19 cellular contexts compared by ENCODE assay signal in genomic region chr1:22037520-22037919, GRCh38. TPM values are rescaled to one million over a fixed set of nuclear protein-coding genes. Genes with fewer than 3 reads are reported as not detected.
DNase-seq lines count a peak whose midpoint lies in the region; ATAC-seq, FAIRE-seq and TF ChIP-seq lines count a peak whose summit lies in the region.
"Had no signal": no experiment of that assay in that cellular context is flagged by ENCODE, and none has a peak within 500 bp of the region (broad histone marks: within the 10 kb centered on the region; RNA-seq: fewer than 3 reads in every experiment).

No MANE protein-coding gene starts in this region.

- no peaks in the 10 kb centered on the region for H3K27me3 Mint-ChIP-seq in T-helper 2 cell treated with Interferon-gamma antibody and Interleukin-4, amounts not matched to agents 5 μg/mL and 100 μg/mL, for 36 hours (ENCODE audit: low read depth)
- H3K27me3 Mint-ChIP-seq: stimulated activated naive CD8-positive, alpha-beta T cell treated with anti-CD3 and anti-CD28 coated beads, Interleukin-15, Interleukin-2, amounts not matched to agents 100 ng/mL and 50 ng/mL, for 24 hours had no signal

- in situ Hi-C loops in ACHN (cut with HindIII; ENCODE audit: low pct_ligation_motif_present, low pct_unique_long_range_greater_than_20kb, low sequenced_read_pairs) = no loop called here

- no peaks in the 10 kb centered on the region for H3K9me2 ChIP-seq in OCI-LY1 (ENCODE audit: low read depth, low read length)
- no peaks in the 10 kb centered on the region for H3K9me2 ChIP-seq in SK-N-SH

- no peak overlapping the region for H2AK5ac ChIP-seq in H1 (ENCODE audit: low read depth, low read length)

- H4K5ac ChIP-seq in H1 (ENCODE audit: insufficient read length, low read depth, low read length) = no peak overlapping the region

- no peaks in the 10 kb centered on the region for H4K20me1 ChIP-seq in OCI-LY1 (ENCODE audit: insufficient read depth, low read length)
- no peaks in the 10 kb centered on the region for H4K20me1 ChIP-seq in H1 (replicated peaks in 1 of 2; ENCODE audit: control insufficient read depth in 1 of 2, insufficient read depth in 2 of 2, low read length in 2 of 2)
- no peaks in the 10 kb centered on the region for H4K20me1 ChIP-seq in SK-N-SH (ENCODE audit: insufficient read depth)

- peaks cover 28% of the 10 kb centered on the region for H3K4me1 Mint-ChIP-seq in T-helper 2 cell treated with Interferon-gamma antibody and Interleukin-4, amounts not matched to agents 5 μg/mL and 100 μg/mL, for 36 hours (ENCODE audit: low read depth)

- no peak overlapping the region for H3K14ac ChIP-seq in H1 (ENCODE audit: insufficient read length)

- H3K27ac Mint-ChIP-seq in T-helper 2 cell treated with Interferon-gamma antibody and Interleukin-4, amounts not matched to agents 5 μg/mL and 100 μg/mL, for 36 hours = peak overlapping the region; percentile 55

- H3K79me1 ChIP-seq in H1 (ENCODE audit: low read depth, low read length) = no peaks in the 10 kb centered on the region

- H3K9me3 ChIP-seq in OCI-LY1 (ENCODE audit: low read length) (no peaks in the 10 kb centered on the region), H1 (ENCODE audit: insufficient read depth in 2 of 2, low read depth in 1 of 2, low read length in 1 of 2) (no peaks in the 10 kb centered on the region), skeletal muscle tissue (ENCODE audit: control insufficient read depth in 3 of 3, low read length in 3 of 3) (no peaks in the 10 kb centered on the region), SK-N-SH (no peaks in the 10 kb centered on the region)

- no peaks in the 10 kb centered on the region for H3K23me2 ChIP-seq in H1 (ENCODE audit: low read depth, low read length)

- FAIRE-seq in H1 (lab: Jason Lieb, UNC) = no peak
- FAIRE-seq: A204.1, endothelial cell of umbilical vein had no signal

- no peak overlapping the region for H2BK5ac ChIP-seq in H1 (ENCODE audit: low read depth, low read length)

- H3K79me2 ChIP-seq in OCI-LY1 (ENCODE audit: insufficient read depth, low read length) (no peaks in the 10 kb centered on the region), H1 (ENCODE audit: control insufficient read depth in 1 of 2, insufficient read depth in 2 of 2, low read length in 2 of 2) (no peaks in the 10 kb centered on the region), SK-N-SH (ENCODE audit: insufficient read depth) (no peaks in the 10 kb centered on the region)

- no peak for DNase-seq in T-helper 2 cell treated with Interferon-gamma antibody and Interleukin-4, amounts not matched to agents 5 μg/mL and 100 μg/mL, for 36 hours (ENCODE audit: low spot score)
- DNase-seq in T-helper 2 cell (no peak), H1 (ENCODE audit: low read depth in 1 of 2, low spot score in 2 of 2) (no peak), ACHN (no peak), SK-N-SH (no peak)
- DNase-seq: Calu3, kidney glomerular epithelial cell, NCI-H2029 treated with DMSO at 0.1 percent for 48 hours, SHP77 had no signal

- ATAC-seq in HG02885 (IDR thresholded peaks at IDR 0.05; ENCODE audit: poor library complexity, unreplicated experiment) = no peak

- TF ChIP-seq CTCF in OCI-LY1 (IDR thresholded peaks at IDR 0.05; ENCODE audit: low read length) (no peak), H1 (IDR thresholded peaks at IDR 0.05; ENCODE audit: control extremely low read depth in 1 of 3, insufficient read depth in 1 of 3, low read depth in 1 of 3, low read length in 3 of 3) (no peak), SK-N-SH (IDR thresholded peaks at IDR 0.05) (no peak)

- H3K36me3 ChIP-seq in OCI-LY1 (ENCODE audit: insufficient read depth, low read length) (no peaks in the 10 kb centered on the region), H1 (ENCODE audit: control insufficient read depth in 2 of 4, insufficient read depth in 4 of 4, low read length in 3 of 4) (no peaks in the 10 kb centered on the region), skeletal muscle tissue (ENCODE audit: control insufficient read depth in 3 of 3, insufficient read depth in 3 of 3, low read length in 3 of 3) (no peaks in the 10 kb centered on the region), SK-N-SH (replicated peaks in 1 of 2; ENCODE audit: control insufficient read depth in 1 of 2, insufficient read depth in 2 of 2, low read length in 1 of 2) (no peaks in the 10 kb centered on the region)

- H3K27me3 ChIP-seq in OCI-LY1 (ENCODE audit: insufficient read depth, low read length) (no peaks in the 10 kb centered on the region), H1 (replicated peaks in 1 of 4; ENCODE audit: control insufficient read depth in 3 of 4, extremely low read depth in 1 of 4, insufficient read depth in 3 of 4, low read length in 3 of 4) (no peaks in the 10 kb centered on the region), skeletal muscle tissue (ENCODE audit: control insufficient read depth in 3 of 3, insufficient read depth in 3 of 3, low read length in 3 of 3) (no peaks in the 10 kb centered on the region), SK-N-SH (ENCODE audit: insufficient read depth) (no peaks in the 10 kb centered on the region)

- H2BK120ac ChIP-seq in H1 (replicated peaks; ENCODE audit: low read depth, low read length) = no peak overlapping the region

- H2AFZ ChIP-seq in OCI-LY1 (ENCODE audit: low read length) (peak overlapping the region; percentile 94), H1 (ENCODE audit: low read length) (no peak overlapping the region), SK-N-SH (ENCODE audit: low read depth) (no peak overlapping the region)

- H3K27ac ChIP-seq in OCI-LY1 (ENCODE audit: low read depth, low read length, poor library complexity, severe bottlenecking) (peak overlapping the region; percentile 46), H1 (ENCODE audit: low read depth, low read length) (no peak overlapping the region), skeletal muscle tissue (ENCODE audit: low read depth, low read length) (peak overlapping the region; percentile 86), SK-N-SH (ENCODE audit: low read depth in 2 of 2, low read length in 1 of 2) (no peak overlapping the region)

- TF ChIP-seq EP300 in H1 (IDR thresholded peaks at IDR 0.05; ENCODE audit: borderline replicate concordance in 1 of 2, low read depth in 2 of 2, low read length in 2 of 2) (no peak), SK-N-SH (IDR thresholded peaks at IDR 0.05; ENCODE audit: borderline replicate concordance in 1 of 2, low read depth in 1 of 2, low read length in 1 of 2) (no peak)

- H3K4ac ChIP-seq in H1 (replicated peaks; ENCODE audit: insufficient read length, low read depth, low read length) = no peak overlapping the region

- H4K91ac ChIP-seq in H1 (replicated peaks; ENCODE audit: insufficient read length, low read length) = no peak overlapping the region

- no peak overlapping the region for H2BK15ac ChIP-seq in H1 (ENCODE audit: low read length)

- H2BK20ac ChIP-seq in H1 (ENCODE audit: low read length) = no peak overlapping the region

- H3K4me1 ChIP-seq in OCI-LY1 (ENCODE audit: insufficient read depth, low read length, severe bottlenecking) (peaks cover 27% of the 10 kb centered on the region), H1 (replicated peaks in 1 of 4; ENCODE audit: control insufficient read depth in 3 of 4, insufficient read depth in 4 of 4, low read length in 3 of 4) (peaks cover 3 to 9% (median 6%) of the 10 kb centered on the region in 4 experiments; a peak in 5 of 7 replicates), skeletal muscle tissue (ENCODE audit: control insufficient read depth in 3 of 3, insufficient read depth in 3 of 3, low read length in 3 of 3) (peaks cover 14 to 28% (median 22%) of the 10 kb centered on the region in 3 donors), SK-N-SH (ENCODE audit: control insufficient read depth in 1 of 2, insufficient read depth in 2 of 2, low read depth in 1 of 2, low read length in 1 of 2) (no peaks in the 10 kb centered on the region; a peak in 1 of 4 replicates)

- no peaks in the 10 kb centered on the region for H3K36me3 Mint-ChIP-seq in T-helper 2 cell treated with Interferon-gamma antibody and Interleukin-4, amounts not matched to agents 5 μg/mL and 100 μg/mL, for 36 hours (ENCODE audit: low read depth)

- no peak overlapping the region for H3K4me2 ChIP-seq in OCI-LY1 (ENCODE audit: low read length)
- H3K4me2 ChIP-seq in H1 (ENCODE audit: insufficient read depth in 1 of 2, low read depth in 2 of 2, low read length in 2 of 2) = peak overlapping the region; percentile 8 to 35; a peak in 2 of 4 replicates
- H3K4me2 ChIP-seq in SK-N-SH = no peak overlapping the region

- POLR2A ChIA-PET in H1 (lab: Charles Lee; ENCODE audit: partially characterized antibody) (interaction anchor here (0.9 to 4.5 kb wide), 3 partner anchors 9 to 13 kb away, joined by 3 to 26 read pairs (median 3); no protein-coding TSS in a partner anchor), SK-N-SH (lab: Yijun Ruan, JAX) (no interaction called here)

- H3K23ac ChIP-seq in H1 (ENCODE audit: insufficient read length) = no peak overlapping the region

- no peak overlapping the region for H3K4me3 Mint-ChIP-seq in T-helper 2 cell treated with Interferon-gamma antibody and Interleukin-4, amounts not matched to agents 5 μg/mL and 100 μg/mL, for 36 hours
- H3K4me3 Mint-ChIP-seq: stimulated activated naive CD8-positive, alpha-beta T cell treated with anti-CD3 and anti-CD28 coated beads, Interleukin-15, Interleukin-2, amounts not matched to agents 100 ng/mL and 50 ng/mL, for 24 hours had no signal

- no peak overlapping the region for H4K8ac ChIP-seq in H1 (ENCODE audit: extremely low read depth, insufficient read depth, low read length)

- no peaks in the 10 kb centered on the region for H3F3A ChIP-seq in OCI-LY1 (ENCODE audit: insufficient read depth, low read length)
- no peaks in the 10 kb centered on the region for H3F3A ChIP-seq in SK-N-SH (replicated peaks; ENCODE audit: insufficient read depth)

- H3K56ac ChIP-seq in H1 (replicated peaks; ENCODE audit: insufficient read length, low read depth, low read length) = no peak overlapping the region

- H3K4me3 ChIP-seq in OCI-LY1 (ENCODE audit: low read depth, low read length, poor library complexity, severe bottlenecking) = no peak overlapping the region
- no peak overlapping the region for H3K4me3 ChIP-seq in H1 (ENCODE audit: extremely low read depth in 1 of 4, insufficient read depth in 2 of 4, low read depth in 3 of 4, low read length in 4 of 4)
- H3K4me3 ChIP-seq in skeletal muscle tissue (ENCODE audit: low read length in 3 of 3) = peak overlapping the region in 1 of 3 donors; percentile 37
- no peak overlapping the region for H3K4me3 ChIP-seq in SK-N-SH (ENCODE audit: low read depth in 2 of 2, low read length in 1 of 2)

- no peaks in the 10 kb centered on the region for H3K9me3 Mint-ChIP-seq in T-helper 2 cell treated with Interferon-gamma antibody and Interleukin-4, amounts not matched to agents 5 μg/mL and 100 μg/mL, for 36 hours
- H3K9me3 Mint-ChIP-seq: stimulated activated naive CD8-positive, alpha-beta T cell treated with anti-CD3 and anti-CD28 coated beads, Interleukin-15, Interleukin-2, amounts not matched to agents 100 ng/mL and 50 ng/mL, for 24 hours had no signal

- H3K9ac ChIP-seq in OCI-LY1 (ENCODE audit: low read length) = no peak overlapping the region
- H3K9ac ChIP-seq in H1 (replicated peaks in 1 of 4; ENCODE audit: extremely low read depth in 1 of 4, low read depth in 3 of 4, low read length in 3 of 4) = no peak overlapping the region
- peak overlapping the region in 1 of 3 donors; percentile 12 for H3K9ac ChIP-seq in skeletal muscle tissue (ENCODE audit: low read depth in 1 of 3, low read length in 3 of 3)
- H3K9ac ChIP-seq in SK-N-SH = no peak overlapping the region

- H2BK12ac ChIP-seq in H1 (ENCODE audit: low read depth, low read length) = no peak overlapping the region

- TF ChIP-seq RAD21 in H1 (IDR thresholded peaks at IDR 0.05 in 1 of 2, conservative IDR thresholded peaks at IDR 0.05 in 1 of 2; ENCODE audit: low read depth in 2 of 2, low read length in 2 of 2) (no peak), SK-N-SH (IDR thresholded peaks at IDR 0.05; ENCODE audit: low read length) (no peak)

- no peak for TF ChIP-seq POLR2A in H1 (IDR thresholded peaks at IDR 0.05; ENCODE audit: control extremely low read depth in 1 of 2, low read depth in 2 of 2, low read length in 2 of 2)

- no peak overlapping the region for H3K18ac ChIP-seq in H1 (ENCODE audit: extremely low read depth, low read length)

- WGBS in H1 (ENCODE audit: extremely low coverage in 1 of 2, insufficient coverage in 1 of 2, insufficient read length in 1 of 2, insufficient replicate concordance in 2 of 2, low coverage in 1 of 2, low lambda C conversion rate in 2 of 2, missing lambda C conversion rate in 1 of 2), 2 experiments = 52% methylated on average over 7 of the region's 7 CpGs; no CpG with 5 or more reads in 1 of the 2 experiments
- WGBS in SK-N-SH (ENCODE audit: low lambda C conversion rate) = 90% methylated on average over 7 of the region's 7 CpGs

- CTCF ChIA-PET in H1 (lab: Charles Lee; ENCODE audit: partially characterized antibody) = interaction anchor here (0.6 to 1.2 kb wide), 4 partner anchors 10 to 462 kb away, joined by 3 to 4 read pairs (median 4); no protein-coding TSS in a partner anchor
- CTCF ChIA-PET in SK-N-SH (lab: Yijun Ruan, JAX) = interaction anchor here (1.0 to 2.2 kb wide), 2 partner anchors 10 to 30 kb away, joined by 3 to 6 read pairs; no protein-coding TSS in a partner anchor

RNA-seq across cellular contexts. Expression of gene CDC42, which starts 15.0 kb away (rescaled TPM):
- total RNA-seq in H1 (2021; fragmentation: NEBNext Ultra II Directional; extraction: Animal tissue kit (Norgen Biotek cat#: 25700)) = 179 and 182 TPM in 2 replicates
- polyA plus RNA-seq in H1 (2011; rRNA removed) (57.1 and 110 TPM in 2 replicates), SK-N-SH (2012; rRNA removed) (113 and 148 TPM in 2 replicates)
- polyA plus RNA-seq in H1 (2011; cell fraction: cytosol; rRNA removed) = 110 TPM
- polyA plus RNA-seq in H1 (2011; cell fraction: nucleus; rRNA removed) = 25.3 TPM
- polyA plus RNA-seq in H1 (2012, experiment 1 of 2) = 124 to 252 TPM (median 148 TPM) in 4 replicates
- 100 TPM for polyA plus RNA-seq in H1 (2012, experiment 2 of 2)
- 150 TPM for polyA plus RNA-seq in H1 (2013, experiment 1 of 2)
- polyA plus RNA-seq in H1 (2013, experiment 2 of 2) = 157 TPM
- polyA minus RNA-seq in H1 (2011; rRNA and poly(A)+ RNA removed) = 126 and 213 TPM in 2 replicates
- polyA minus RNA-seq in H1 (2011; cell fraction: cytosol; rRNA and poly(A)+ RNA removed) = 63.3 TPM
- 46.2 TPM for polyA minus RNA-seq in H1 (2011; cell fraction: nucleus; rRNA and poly(A)+ RNA removed)
- 71.5 TPM for total RNA-seq in skeletal muscle tissue
- polyA plus RNA-seq in SK-N-SH (2012; cell fraction: cytosol; rRNA removed) = 170 and 181 TPM in 2 replicates
- polyA plus RNA-seq in SK-N-SH (2012; cell fraction: nucleus; rRNA removed) = 43.6 and 77.8 TPM in 2 replicates

RNA-seq across cellular contexts. Expression of gene CELA3A, which starts 36.1 kb away (rescaled TPM):
- not detected in 2 replicates for total RNA-seq in H1 (2021; fragmentation: NEBNext Ultra II Directional; extraction: Animal tissue kit (Norgen Biotek cat#: 25700))
- polyA plus RNA-seq in H1 (2011; rRNA removed) (0.09 TPM in 1 of 2 replicates, not detected in the other), SK-N-SH (2012; rRNA removed) (not detected in 2 replicates)
- polyA plus RNA-seq in H1 (2011; cell fraction: cytosol; rRNA removed) = not detected
- polyA plus RNA-seq in H1 (2011; cell fraction: nucleus; rRNA removed) = not detected
- not detected in 4 replicates for polyA plus RNA-seq in H1 (2012, experiment 1 of 2)
- not detected for polyA plus RNA-seq in H1 (2012, experiment 2 of 2)
- polyA plus RNA-seq in H1 (2013, experiment 1 of 2) = not detected
- not detected for polyA plus RNA-seq in H1 (2013, experiment 2 of 2)
- not detected in 2 replicates for polyA minus RNA-seq in H1 (2011; rRNA and poly(A)+ RNA removed)
- polyA minus RNA-seq in H1 (2011; cell fraction: cytosol; rRNA and poly(A)+ RNA removed) = not detected
- not detected for polyA minus RNA-seq in H1 (2011; cell fraction: nucleus; rRNA and poly(A)+ RNA removed)
- not detected for total RNA-seq in skeletal muscle tissue
- polyA plus RNA-seq in SK-N-SH (2012; cell fraction: cytosol; rRNA removed) = not detected in 2 replicates
- polyA plus RNA-seq in SK-N-SH (2012; cell fraction: nucleus; rRNA removed) = not detected in 2 replicates
- total RNA-seq: Calu3, chondrocyte, endothelial cell of umbilical vein, glomerular endothelial cell, LHCN-M2 had no signal
- polyA plus RNA-seq: endothelial cell of umbilical vein, right cardiac atrium had no signal

Comparison
In these comparisons a context has a peak if more than half of its experiments do, and no peak if none do; other contexts are left out.
1. H3K27ac ChIP-seq: peak in OCI-LY1 (single experiment) and skeletal muscle tissue (single experiment); none in H1 (single experiment) and SK-N-SH (0 of 2).
2. H3K4me2 ChIP-seq: peak in H1 (2 of 2); none in OCI-LY1 (single experiment) and SK-N-SH (single experiment).